Comparison of ENCODE assay signal across 2 cellular contexts in the genomic region with DNA sequence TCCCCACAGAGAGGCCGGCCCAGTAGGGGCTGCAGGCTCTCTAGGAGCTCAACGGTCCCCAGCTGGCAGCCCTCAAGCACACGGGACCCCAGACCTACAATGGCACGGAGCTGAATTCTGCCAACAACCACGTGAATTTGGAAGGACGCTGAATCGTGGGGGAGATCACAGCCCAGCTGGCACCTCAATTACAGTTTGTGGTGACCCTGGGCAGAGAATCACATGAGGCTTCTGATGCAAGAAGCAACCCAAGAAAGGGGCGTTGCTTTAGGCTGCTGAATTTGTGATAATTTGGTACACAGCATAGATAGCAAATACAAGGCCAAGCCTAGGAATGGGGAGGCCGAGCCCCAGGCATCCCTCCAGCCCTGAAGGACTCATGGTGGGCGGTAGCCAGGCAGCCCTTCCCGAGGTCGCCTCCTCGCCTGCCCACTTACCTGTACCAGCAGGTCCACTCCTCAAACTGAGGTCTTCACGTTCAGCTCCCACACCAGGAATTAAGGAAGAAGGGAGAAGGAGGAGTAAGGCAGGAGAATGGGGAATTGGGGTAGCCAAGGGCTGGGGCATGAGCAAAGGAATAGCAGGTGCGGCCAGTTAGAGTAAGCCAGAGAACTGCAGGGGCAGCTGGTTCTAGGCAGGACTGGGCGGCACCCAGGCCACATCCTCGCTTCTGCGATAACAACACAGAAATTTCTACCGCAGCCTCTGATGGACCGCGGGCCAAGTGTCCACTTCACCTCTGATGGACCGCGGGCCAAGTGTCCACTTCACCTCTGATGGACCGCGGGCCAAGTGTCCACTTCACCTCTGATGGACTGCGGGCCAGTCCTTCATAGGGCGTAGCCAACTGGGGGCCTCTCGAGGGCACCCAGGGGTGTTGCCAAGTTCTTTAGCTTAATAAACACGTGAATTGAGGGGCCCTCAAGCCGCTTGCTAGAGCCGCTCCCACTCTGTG.
TF ChIP-seq lines count a peak whose summit lies in the region.

No MANE protein-coding gene starts in this region.

TF ChIP-seq in A549, 52 proteins besides CTCF, POLR2A, EP300 and RAD21 (continued from another document):
- TF ChIP-seq EHF (CRISPR knock-in tag; IDR thresholded peaks at IDR 0.05): no peak
- TF ChIP-seq, protein P1, sequence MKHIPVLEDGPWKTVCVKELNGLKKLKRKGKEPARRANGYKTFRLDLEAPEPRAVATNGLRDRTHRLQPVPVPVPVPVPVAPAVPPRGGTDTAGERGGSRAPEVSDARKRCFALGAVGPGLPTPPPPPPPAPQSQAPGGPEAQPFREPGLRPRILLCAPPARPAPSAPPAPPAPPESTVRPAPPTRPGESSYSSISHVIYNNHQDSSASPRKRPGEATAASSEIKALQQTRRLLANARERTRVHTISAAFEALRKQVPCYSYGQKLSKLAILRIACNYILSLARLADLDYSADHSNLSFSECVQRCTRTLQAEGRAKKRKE (CRISPR knock-in tag; IDR thresholded peaks at IDR 0.05; ENCODE audit: low read depth): no peak
- TF ChIP-seq EHMT2 (IDR thresholded peaks at IDR 0.05; ENCODE audit: low read depth): no peak
- TF ChIP-seq POLR2AphosphoS2 (conservative IDR thresholded peaks at IDR 0.05; ENCODE audit: low read length): no peak
- no peak for TF ChIP-seq BHLHE40 (IDR thresholded peaks at IDR 0.05; ENCODE audit: low read depth, low read length)
- TF ChIP-seq ZC3H11A (IDR thresholded peaks at IDR 0.05): no peak
- no peak for TF ChIP-seq ESRRA (IDR thresholded peaks at IDR 0.05; ENCODE audit: borderline replicate concordance, low read length)
- TF ChIP-seq CBX2 (IDR thresholded peaks at IDR 0.05; ENCODE audit: borderline replicate concordance, low read depth): no peak
- TF ChIP-seq, protein P2, sequence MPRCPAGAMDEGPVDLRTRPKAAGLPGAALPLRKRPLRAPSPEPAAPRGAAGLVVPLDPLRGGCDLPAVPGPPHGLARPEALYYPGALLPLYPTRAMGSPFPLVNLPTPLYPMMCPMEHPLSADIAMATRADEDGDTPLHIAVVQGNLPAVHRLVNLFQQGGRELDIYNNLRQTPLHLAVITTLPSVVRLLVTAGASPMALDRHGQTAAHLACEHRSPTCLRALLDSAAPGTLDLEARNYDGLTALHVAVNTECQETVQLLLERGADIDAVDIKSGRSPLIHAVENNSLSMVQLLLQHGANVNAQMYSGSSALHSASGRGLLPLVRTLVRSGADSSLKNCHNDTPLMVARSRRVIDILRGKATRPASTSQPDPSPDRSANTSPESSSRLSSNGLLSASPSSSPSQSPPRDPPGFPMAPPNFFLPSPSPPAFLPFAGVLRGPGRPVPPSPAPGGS (IDR thresholded peaks at IDR 0.05): no peak
- TF ChIP-seq KDM1A (IDR thresholded peaks at IDR 0.05; ENCODE audit: low read depth): no peak
- no peak for TF ChIP-seq ZFP36 (IDR thresholded peaks at IDR 0.05; ENCODE audit: borderline replicate concordance, partially characterized antibody)
- no peak for TF ChIP-seq RCOR1 (IDR thresholded peaks at IDR 0.05; ENCODE audit: low read depth, low read length)

TF ChIP-seq in HEK293T, 16 proteins besides CTCF, POLR2A, EP300 and RAD21 (continued from another document):
- no peak for TF ChIP-seq LEF1 (IDR thresholded peaks at IDR 0.05; ENCODE audit: borderline replicate concordance)
- TF ChIP-seq ZNF384 (IDR thresholded peaks at IDR 0.05): no peak
- TF ChIP-seq FOXM1 (IDR thresholded peaks at IDR 0.05; ENCODE audit: borderline replicate concordance): no peak
- no peak for TF ChIP-seq TARDBP (IDR thresholded peaks at IDR 0.05)
- no peak for TF ChIP-seq FOXK2 (IDR thresholded peaks at IDR 0.05)
- TF ChIP-seq, protein P3, sequence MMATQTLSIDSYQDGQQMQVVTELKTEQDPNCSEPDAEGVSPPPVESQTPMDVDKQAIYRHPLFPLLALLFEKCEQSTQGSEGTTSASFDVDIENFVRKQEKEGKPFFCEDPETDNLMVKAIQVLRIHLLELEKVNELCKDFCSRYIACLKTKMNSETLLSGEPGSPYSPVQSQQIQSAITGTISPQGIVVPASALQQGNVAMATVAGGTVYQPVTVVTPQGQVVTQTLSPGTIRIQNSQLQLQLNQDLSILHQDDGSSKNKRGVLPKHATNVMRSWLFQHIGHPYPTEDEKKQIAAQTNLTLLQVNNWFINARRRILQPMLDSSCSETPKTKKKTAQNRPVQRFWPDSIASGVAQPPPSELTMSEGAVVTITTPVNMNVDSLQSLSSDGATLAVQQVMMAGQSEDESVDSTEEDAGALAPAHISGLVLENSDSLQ (IDR thresholded peaks at IDR 0.05): no peak
- TF ChIP-seq BHLHE40 (IDR thresholded peaks at IDR 0.05; ENCODE audit: borderline replicate concordance): no peak
- TF ChIP-seq NFRKB (IDR thresholded peaks at IDR 0.05): no peak
- TF ChIP-seq SUZ12 (IDR thresholded peaks at IDR 0.05): no peak
- no peak for TF ChIP-seq HDGF (IDR thresholded peaks at IDR 0.05; ENCODE audit: borderline replicate concordance)
- TF ChIP-seq ARNT (IDR thresholded peaks at IDR 0.05): no peak
